Comparison of ENCODE assay signal across 9 cellular contexts in the genomic region with DNA sequence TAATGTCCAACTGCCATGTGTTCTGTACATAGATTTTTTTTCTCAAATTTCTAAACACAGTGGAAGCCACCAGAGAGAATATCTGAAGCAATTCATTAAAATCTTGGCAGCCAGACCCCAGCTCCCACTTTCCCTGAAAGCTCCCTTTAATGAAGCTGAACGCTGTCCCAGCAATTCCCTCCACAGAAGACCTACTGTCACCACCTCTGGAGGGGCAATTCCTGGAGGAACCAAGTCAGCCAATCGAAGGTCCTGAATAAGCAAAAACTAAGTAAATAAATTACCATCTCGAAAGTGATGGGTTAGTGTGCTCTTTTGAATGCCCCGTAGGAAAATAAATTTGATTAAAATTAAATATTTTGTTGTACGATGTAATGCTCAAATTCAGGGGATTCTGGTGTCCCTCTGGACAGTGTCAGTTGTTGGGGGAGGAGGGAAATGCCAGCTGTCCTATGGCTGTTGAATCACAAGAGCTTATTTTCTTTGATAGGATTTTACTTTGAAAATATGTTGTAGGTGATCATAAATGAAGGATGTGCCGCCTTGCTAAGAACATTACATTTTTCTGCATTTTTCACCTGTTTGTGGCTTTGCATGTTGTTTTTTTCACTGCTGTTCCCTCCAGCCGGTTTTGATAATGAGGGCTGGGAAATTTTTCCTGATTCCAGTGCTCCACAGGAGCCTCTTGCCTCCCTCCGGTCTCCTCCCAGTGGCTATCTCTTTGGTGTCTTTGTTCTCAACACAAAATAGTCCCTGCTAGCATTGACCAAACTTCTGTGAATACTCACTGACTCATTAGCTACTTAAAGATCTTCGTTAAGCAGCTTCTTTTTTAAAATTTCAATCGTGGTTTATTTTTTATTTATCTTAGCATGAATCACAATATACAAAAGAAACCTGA. TPM values are rescaled to one million over a fixed set of nuclear protein-coding genes. Genes with fewer than 3 reads are reported as not detected.
A peak's percentile ranks its signal among the peaks of the same experiment; 100 is the strongest.
DNase-seq lines count a peak whose midpoint lies in the region; ATAC-seq and TF ChIP-seq lines count a peak whose summit lies in the region.
"Had no signal": no experiment of that assay in that cellular context is flagged by ENCODE, and none has a peak within 500 bp of the region (broad histone marks: within the 10 kb centered on the region; RNA-seq: fewer than 3 reads in every experiment).

No MANE protein-coding gene starts in this region.

- TF ChIP-seq CTCF in MCF 10A (IDR thresholded peaks at IDR 0.05; ENCODE audit: unreplicated experiment) (no peak), breast epithelium (IDR thresholded peaks at IDR 0.05) (no peak), left ventricle myocardium inferior (IDR thresholded peaks at IDR 0.05; ENCODE audit: borderline replicate concordance) (no peak), upper lobe of right lung (IDR thresholded peaks at IDR 0.05) (no peak)

- no peaks in the 10 kb centered on the region for H3K27me3 ChIP-seq in breast epithelium
- H3K27me3 ChIP-seq in SJCRH30, result no peaks in the 10 kb centered on the region
- no peaks in the 10 kb centered on the region for H3K27me3 ChIP-seq in left ventricle myocardium inferior (ENCODE audit: low read depth)
- no peaks in the 10 kb centered on the region for H3K27me3 ChIP-seq in upper lobe of right lung

- H3K36me3 ChIP-seq in breast epithelium (no peaks in the 10 kb centered on the region), SJCRH30 (no peaks in the 10 kb centered on the region), left ventricle myocardium inferior (no peaks in the 10 kb centered on the region), upper lobe of right lung (no peaks in the 10 kb centered on the region)

- no peak for ATAC-seq in upper lobe of right lung
- no peak for ATAC-seq in GM21447 (IDR thresholded peaks at IDR 0.05; ENCODE audit: unreplicated experiment)

- POLR2A ChIA-PET in MCF 10A (lab: Yijun Ruan, JAX), result interaction anchor here (0.6 to 2.9 kb wide), 5 partner anchors 10 to 372 kb away, joined by 3 to 25 read pairs (median 3); partner anchors contain the start of genes GSAP and PTPN12

- H3K27ac Mint-ChIP-seq in MCF 10A (ENCODE audit: low read depth, unreplicated experiment), result peak overlapping the region; percentile 44

- no TSS peak for BruUV-seq in MCF 10A (replicated peaks; lab: Mats Ljungman, UMichigan)

- no peaks in the 10 kb centered on the region for H3K36me3 Mint-ChIP-seq in MCF 10A (ENCODE audit: insufficient read depth, unreplicated experiment)

- H3K4me3 ChIP-seq in breast epithelium, result no peak overlapping the region
- H3K4me3 ChIP-seq in SJCRH30, result peak overlapping the region; percentile 55
- H3K4me3 ChIP-seq in left ventricle myocardium inferior, result peak overlapping the region; percentile 42
- H3K4me3 ChIP-seq in upper lobe of right lung, result peak overlapping the region; percentile 20

- H3K9me3 Mint-ChIP-seq in MCF 10A (ENCODE audit: unreplicated experiment), result no peaks in the 10 kb centered on the region

- H3K27me3 Mint-ChIP-seq in MCF 10A (ENCODE audit: insufficient read depth, unreplicated experiment), result no peaks in the 10 kb centered on the region

- CTCF ChIA-PET in MCF 10A (lab: Yijun Ruan, JAX), result interaction anchor here (0.7 to 1.0 kb wide), 3 partner anchors 11 to 66 kb away, joined by 3 to 5 read pairs (median 5); no protein-coding TSS in a partner anchor

- H3K27ac ChIP-seq in breast epithelium (no peak overlapping the region), SJCRH30 (peak overlapping the region; percentile 63), left ventricle myocardium inferior (replicated peaks) (peak overlapping the region; percentile 52), upper lobe of right lung (peak overlapping the region; percentile 74)

- H3K9me3 ChIP-seq in breast epithelium (no peaks in the 10 kb centered on the region), SJCRH30 (replicated peaks) (no peaks in the 10 kb centered on the region), left ventricle myocardium inferior (replicated peaks) (no peaks in the 10 kb centered on the region), upper lobe of right lung (no peaks in the 10 kb centered on the region)

- no peaks in the 10 kb centered on the region for H3K4me1 ChIP-seq in breast epithelium
- H3K4me1 ChIP-seq in SJCRH30, result peaks cover 29% of the 10 kb centered on the region
- H3K4me1 ChIP-seq in left ventricle myocardium inferior, result peaks cover 27% of the 10 kb centered on the region
- H3K4me1 ChIP-seq in upper lobe of right lung, result peaks cover 29% of the 10 kb centered on the region

- H3K4me1 Mint-ChIP-seq in MCF 10A (ENCODE audit: insufficient read depth, unreplicated experiment), result peaks cover 19% of the 10 kb centered on the region

- TF ChIP-seq POLR2A in breast epithelium (IDR thresholded peaks at IDR 0.05), result no peak

- DNase-seq in MCF 10A (ENCODE audit: unreplicated experiment) (peak; percentile 38), breast epithelium (ENCODE audit: low spot score in 2 of 2) (no peak), SJCRH30 (peak; percentile 64 to 80), left ventricle myocardium inferior (no peak), upper lobe of right lung (no peak), SKM-1 treated with dmso at 0.1 percent for 144 hours (lab: John Stamatoyannopoulos, UW; ENCODE audit: unreplicated experiment) (no peak)
- no peak for DNase-seq in stimulated activated CD4-positive, alpha-beta T cell treated with anti-CD3 and anti-CD28 coated beads, Interleukin-15, amount 100 ng/mL, for 24 hours
- DNase-seq: stimulated activated CD4-positive, alpha-beta T cell treated with anti-CD3 and anti-CD28 coated beads, Interleukin-2, amount 100 ng/mL, for 24 hours had no signal

- intact Hi-C loops in MCF 10A (cut with micrococcal nuclease), result no loop called here
- intact Hi-C loops in breast epithelium (cut with DNase I; ENCODE audit: low total_unique reads), result loop anchor here (10.0 kb wide), 1 partner anchor 171 kb away; no protein-coding TSS in a partner anchor
- intact Hi-C loops in left ventricle myocardium inferior (cut with micrococcal nuclease), result no loop called here
- intact Hi-C loops in upper lobe of right lung (cut with DNase I), result no loop called here

- peak overlapping the region; percentile 40 for H3K4me3 Mint-ChIP-seq in MCF 10A (ENCODE audit: unreplicated experiment)

RNA-seq across cellular contexts. Expression of gene GSAP, which starts 9.3 kb away (rescaled TPM):
- total RNA-seq in MCF 10A (2022), result 13.7 and 19.0 TPM in 2 replicates
- 10 to 100 TPM; 25.8 to 35.7 (median 27.5) TPM for total RNA-seq in breast epithelium
- total RNA-seq in SJCRH30 (2014; rRNA removed; shearing (Covaris generic)), result not detected in 2 replicates
- 7.2 TPM for total RNA-seq in left ventricle myocardium inferior
- total RNA-seq in upper lobe of right lung, result 64.9 TPM

Comparison
In these comparisons a context has a peak if more than half of its experiments do, and no peak if none do; other contexts are left out.
1. DNase-seq: peak in MCF 10A (single experiment) and SJCRH30 (2 of 2); none in breast epithelium (0 of 2), left ventricle myocardium inferior (single experiment), upper lobe of right lung (single experiment), stimulated activated CD4-positive, alpha-beta T cell treated with anti-CD3 and anti-CD28 coated beads, Interleukin-15, amount 100 ng/mL, for 24 hours (single experiment) and SKM-1 treated with dmso at 0.1 percent for 144 hours (single experiment).
2. H3K27ac ChIP-seq: peak in SJCRH30 (single experiment), left ventricle myocardium inferior (single experiment) and upper lobe of right lung (single experiment); none in breast epithelium (0 of 2).
3. H3K4me3 ChIP-seq: peak in SJCRH30 (single experiment), left ventricle myocardium inferior (single experiment) and upper lobe of right lung (single experiment); none in breast epithelium (0 of 3).